ENCODE assay signal across 9 cellular contexts in genomic region chr3:53709856-53710674, GRCh38.
DNase-seq lines count a peak whose midpoint lies in the region; ATAC-seq and TF ChIP-seq lines count a peak whose summit lies in the region.
"Had no signal": no experiment of that assay in that cellular context is flagged by ENCODE, and none has a peak within 500 bp of the region (broad histone marks: within the 10 kb centered on the region; RNA-seq: fewer than 3 reads in every experiment).

No MANE protein-coding gene starts in this region.

- TF ChIP-seq CTCF in GM12864 (IDR thresholded peaks at IDR 0.05; ENCODE audit: low read depth, low read length, missing control alignments) = peak; percentile 74
- peak; percentile 80 to 85 (median 81) for TF ChIP-seq CTCF in right lobe of liver (IDR thresholded peaks at IDR 0.05)

- no peaks in the 10 kb centered on the region for H3K36me3 ChIP-seq in right lobe of liver

- H3K4me3 ChIP-seq in GM12864 (ENCODE audit: low read depth, low read length) (no peak overlapping the region), right lobe of liver (no peak overlapping the region)

- CTCF ChIA-PET in activated CD4-positive, alpha-beta T cell treated with anti-CD3 and anti-CD28 coated beads, Interleukin-2, amount 10 ng/mL, durations not matched to agents 7 days and 5 days (lab: Charles Lee) = interaction anchor here (0.6 to 1.9 kb wide), 11 partner anchors 9 to 964 kb away, joined by 3 to 7 read pairs (median 3); no protein-coding TSS in a partner anchor

- DNase-seq in GM12864 (ENCODE audit: low read depth) (peak; percentile 26), NCI-H510A (lab: John Stamatoyannopoulos, UW) (peak; percentile 26), dermis blood vessel endothelial cell (peak; percentile 79), right lobe of liver (peak; percentile 67 to 80 (median 76)), NCI-H446 treated with DMSO at 0.1 percent for 48 hours (lab: John Stamatoyannopoulos, UW) (no peak)
- peak; percentile 59 for DNase-seq in activated CD4-positive, alpha-beta T cell treated with anti-CD3 and anti-CD28 coated beads, Interleukin-2, amount 10 ng/mL, durations not matched to agents 7 days and 5 days
- DNase-seq in stimulated activated CD4-positive, alpha-beta T cell treated with anti-CD3 and anti-CD28 coated beads, TNF-alpha, amount 100 ng/mL, for 24 hours (ENCODE audit: low read depth in 3 of 3) = peak; percentile 26 to 56 (median 40)

- no peak overlapping the region for H3K27ac Mint-ChIP-seq in activated CD4-positive, alpha-beta T cell treated with anti-CD3 and anti-CD28 coated beads, Interleukin-2, amount 10 ng/mL, durations not matched to agents 7 days and 5 days

- POLR2A ChIA-PET in activated CD4-positive, alpha-beta T cell treated with anti-CD3 and anti-CD28 coated beads, Interleukin-2, amount 10 ng/mL, durations not matched to agents 7 days and 5 days (lab: Charles Lee) = no interaction called here

- ATAC-seq in HG02678 (IDR thresholded peaks at IDR 0.05; ENCODE audit: unreplicated experiment) (peak; percentile 66), right lobe of liver (peak; percentile 75 to 80 (median 78))

- H3K4me1 ChIP-seq in right lobe of liver = peaks cover 0 to 20% (median 4%) of the 10 kb centered on the region in 4 donors

- no peak for TF ChIP-seq POLR2A in right lobe of liver (IDR thresholded peaks at IDR 0.05)

- H3K27me3 ChIP-seq in right lobe of liver = no peaks in the 10 kb centered on the region

- intact Hi-C loops in right lobe of liver (cut with DNase I) = loop anchor here (10.0 kb wide), 2 partner anchors 335 to 405 kb away; no protein-coding TSS in a partner anchor

- no peaks in the 10 kb centered on the region for H3K27me3 Mint-ChIP-seq in activated CD4-positive, alpha-beta T cell treated with anti-CD3 and anti-CD28 coated beads, Interleukin-2, amount 10 ng/mL, durations not matched to agents 7 days and 5 days

- 13% methylated on average over 11 of the region's 11 CpGs for WGBS in right lobe of liver (ENCODE audit: insufficient coverage, low coverage, low lambda C conversion rate, missing lambda C conversion rate)

- no peak overlapping the region for H3K4me3 Mint-ChIP-seq in activated CD4-positive, alpha-beta T cell treated with anti-CD3 and anti-CD28 coated beads, Interleukin-2, amount 10 ng/mL, durations not matched to agents 7 days and 5 days

- H3K36me3 Mint-ChIP-seq in activated CD4-positive, alpha-beta T cell treated with anti-CD3 and anti-CD28 coated beads, Interleukin-2, amount 10 ng/mL, durations not matched to agents 7 days and 5 days (ENCODE audit: low read depth) = no peaks in the 10 kb centered on the region

- H3K27ac ChIP-seq in right lobe of liver = no peak overlapping the region
- H3K27ac ChIP-seq: epithelial cell of prostate had no signal

- peaks cover 13% of the 10 kb centered on the region for H3K4me1 Mint-ChIP-seq in activated CD4-positive, alpha-beta T cell treated with anti-CD3 and anti-CD28 coated beads, Interleukin-2, amount 10 ng/mL, durations not matched to agents 7 days and 5 days

- no peaks in the 10 kb centered on the region for H3K9me3 ChIP-seq in right lobe of liver

- no peaks in the 10 kb centered on the region for H3K9me3 Mint-ChIP-seq in activated CD4-positive, alpha-beta T cell treated with anti-CD3 and anti-CD28 coated beads, Interleukin-2, amount 10 ng/mL, durations not matched to agents 7 days and 5 days
